Comparison of ENCODE assay signal across 1 cellular context in genomic region chr15:63407612-63408011, GRCh38.
TF ChIP-seq lines count a peak whose summit lies in the region.

No MANE protein-coding gene starts in this region.

TF ChIP-seq in K562, 482 proteins besides CTCF, POLR2A, EP300 and RAD21 (continued from another document):
- TF ChIP-seq CBFA2T3 (IDR thresholded peaks at IDR 0.05) (no peak), HMG20B (CRISPR knock-in tag; IDR thresholded peaks at IDR 0.05) (no peak)
